In genomic region chr1:218374401-218374848, GRCh38 we compare ENCODE assay signal across 15 cellular contexts. TPM values are rescaled to one million over a fixed set of nuclear protein-coding genes. Genes with fewer than 3 reads are reported as not detected.
DNase-seq lines count a peak whose midpoint lies in the region; ATAC-seq lines count a peak whose summit lies in the region.
"Had no signal": no experiment of that assay in that cellular context is flagged by ENCODE, and none has a peak within 500 bp of the region (broad histone marks: within the 10 kb centered on the region; RNA-seq: fewer than 3 reads in every experiment).

No MANE protein-coding gene starts in this region.

- H3K9me3 ChIP-seq in adipocyte (ENCODE audit: control insufficient read depth, low read length), result no peaks in the 10 kb centered on the region
- H3K9me3 ChIP-seq: BE2C had no signal

- H3K27ac Mint-ChIP-seq in stimulated activated effector memory CD8-positive, alpha-beta T cell treated with anti-CD3 and anti-CD28 coated beads, Interleukin-12 subunit alpha, Interleukin-12 subunit beta, amount 100 ng/mL, for 72 hours, result no peak overlapping the region
- H3K27ac Mint-ChIP-seq: activated T-helper 2 cell treated with anti-CD3 and anti-CD28 coated beads, Interferon-gamma antibody, Interleukin-2, Interleukin-4, amounts not matched to agents 10 μg/mL and 5 μg/mL and 100 μg/mL, durations not matched to agents 14 hours and 24 hours and 36 hours; memory B cell had no signal

- H3K27me3 ChIP-seq in adipocyte (replicated peaks; ENCODE audit: control insufficient read depth, insufficient read depth, low read length), result no peaks in the 10 kb centered on the region
- H3K27me3 ChIP-seq: BE2C had no signal

- no peak overlapping the region for H3K4me3 ChIP-seq in adipocyte (ENCODE audit: low read length)

- no peaks in the 10 kb centered on the region for H3K36me3 ChIP-seq in adipocyte (ENCODE audit: control insufficient read depth, insufficient read depth, low read length, severe bottlenecking)
- H3K36me3 ChIP-seq: BE2C had no signal

- no peak overlapping the region for H3K9ac ChIP-seq in adipocyte (ENCODE audit: low read length)

- intact Hi-C loops in left ventricle myocardium superior (cut with micrococcal nuclease) (no loop called here), sciatic nerve (cut with DNase I) (no loop called here)

- H3K9me3 Mint-ChIP-seq in stimulated activated effector memory CD8-positive, alpha-beta T cell treated with anti-CD3 and anti-CD28 coated beads, Interleukin-12 subunit alpha, Interleukin-12 subunit beta, amount 100 ng/mL, for 72 hours, result no peaks in the 10 kb centered on the region
- H3K9me3 Mint-ChIP-seq: activated T-helper 2 cell treated with anti-CD3 and anti-CD28 coated beads, Interferon-gamma antibody, Interleukin-2, Interleukin-4, amounts not matched to agents 10 μg/mL and 5 μg/mL and 100 μg/mL, durations not matched to agents 14 hours and 24 hours and 36 hours; memory B cell had no signal

- peaks cover 25% of the 10 kb centered on the region for H3K4me1 Mint-ChIP-seq in stimulated activated effector memory CD8-positive, alpha-beta T cell treated with anti-CD3 and anti-CD28 coated beads, Interleukin-12 subunit alpha, Interleukin-12 subunit beta, amount 100 ng/mL, for 72 hours

- DNase-seq in ELR (ENCODE audit: low read depth) (peak; percentile 29), adipocyte (ENCODE audit: low read depth) (peak; percentile 49), left ventricle myocardium superior (no peak), sciatic nerve (ENCODE audit: low spot score) (no peak), mucosa of gallbladder (ENCODE audit: low spot score) (no peak), NCI-H2029 (lab: John Stamatoyannopoulos, UW) (no peak)
- DNase-seq in stimulated activated effector memory CD8-positive, alpha-beta T cell treated with anti-CD3 and anti-CD28 coated beads, Interleukin-12 subunit alpha, Interleukin-12 subunit beta, amount 100 ng/mL, for 72 hours (ENCODE audit: low spot score in 2 of 2), result no peak
- no peak for DNase-seq in activated CD8-positive, alpha-beta memory T cell treated with anti-CD3 and anti-CD28 coated beads, Interleukin-2, amount 50 U/mL, for 48 hours
- DNase-seq: activated CD4-positive, alpha-beta T cell treated with anti-CD3 and anti-CD28 coated beads, Interleukin-2, amount 50 U/mL, for 4 hours; BE2C; stimulated activated CD4-positive, alpha-beta T cell treated with anti-CD3 and anti-CD28 coated beads, Interleukin-4, amount 100 ng/mL, for 4 hours; stimulated activated naive CD8-positive, alpha-beta T cell treated with anti-CD3 and anti-CD28 coated beads, Interleukin-15, Interleukin-2, amounts not matched to agents 100 U/mL and 50 U/mL, for 24 hours had no signal

- peaks cover 46% of the 10 kb centered on the region for H3K4me1 ChIP-seq in adipocyte (ENCODE audit: control insufficient read depth, insufficient read depth, low read length)
- H3K4me1 ChIP-seq: BE2C had no signal

- H3K4me3 Mint-ChIP-seq in stimulated activated effector memory CD8-positive, alpha-beta T cell treated with anti-CD3 and anti-CD28 coated beads, Interleukin-12 subunit alpha, Interleukin-12 subunit beta, amount 100 ng/mL, for 72 hours, result no peak overlapping the region
- H3K4me3 Mint-ChIP-seq: memory B cell had no signal

- ATAC-seq in left ventricle myocardium superior, result peak; percentile 32
- peak; percentile 36 for ATAC-seq in sciatic nerve
- no peak for ATAC-seq in stimulated activated effector memory CD8-positive, alpha-beta T cell treated with anti-CD3 and anti-CD28 coated beads, Interleukin-12 subunit alpha, Interleukin-12 subunit beta, amount 100 ng/mL, for 72 hours
- ATAC-seq: stimulated activated naive CD8-positive, alpha-beta T cell treated with anti-CD3 and anti-CD28 coated beads, Interleukin-15, Interleukin-2, amounts not matched to agents 100 U/mL and 50 U/mL, for 24 hours had no signal

- peaks cover 9% of the 10 kb centered on the region for H3K36me3 Mint-ChIP-seq in stimulated activated effector memory CD8-positive, alpha-beta T cell treated with anti-CD3 and anti-CD28 coated beads, Interleukin-12 subunit alpha, Interleukin-12 subunit beta, amount 100 ng/mL, for 72 hours
- H3K36me3 Mint-ChIP-seq: memory B cell had no signal

RNA-seq across cellular contexts. Expression of gene TGFB2, which starts 29.3 kb away (rescaled TPM):
- total RNA-seq in left ventricle myocardium superior (2.0 TPM), sciatic nerve (46.8 TPM), mucosa of gallbladder (10.3 TPM)
- total RNA-seq: activated T-helper 2 cell treated with anti-CD3 and anti-CD28 coated beads, Interferon-gamma antibody, Interleukin-2, Interleukin-4, amounts not matched to agents 10 μg/mL and 5 μg/mL and 100 μg/mL, durations not matched to agents 14 hours and 24 hours and 36 hours; T-helper 2 cell treated with Interferon-gamma antibody and Interleukin-4, amounts not matched to agents 100 ng/mL and 5 ng/mL, for 36 hours had no signal

Comparison
In these comparisons a context has a peak if more than half of its experiments do, and no peak if none do; other contexts are left out.
1. DNase-seq: peak in ELR (single experiment) and adipocyte (single experiment); none in left ventricle myocardium superior (single experiment), sciatic nerve (single experiment), mucosa of gallbladder (single experiment), stimulated activated effector memory CD8-positive, alpha-beta T cell treated with anti-CD3 and anti-CD28 coated beads, Interleukin-12 subunit alpha, Interleukin-12 subunit beta, amount 100 ng/mL, for 72 hours (0 of 2), NCI-H2029 (single experiment) and activated CD8-positive, alpha-beta memory T cell treated with anti-CD3 and anti-CD28 coated beads, Interleukin-2, amount 50 U/mL, for 48 hours (single experiment).